8 cellular contexts compared by ENCODE assay signal in the genomic region with DNA sequence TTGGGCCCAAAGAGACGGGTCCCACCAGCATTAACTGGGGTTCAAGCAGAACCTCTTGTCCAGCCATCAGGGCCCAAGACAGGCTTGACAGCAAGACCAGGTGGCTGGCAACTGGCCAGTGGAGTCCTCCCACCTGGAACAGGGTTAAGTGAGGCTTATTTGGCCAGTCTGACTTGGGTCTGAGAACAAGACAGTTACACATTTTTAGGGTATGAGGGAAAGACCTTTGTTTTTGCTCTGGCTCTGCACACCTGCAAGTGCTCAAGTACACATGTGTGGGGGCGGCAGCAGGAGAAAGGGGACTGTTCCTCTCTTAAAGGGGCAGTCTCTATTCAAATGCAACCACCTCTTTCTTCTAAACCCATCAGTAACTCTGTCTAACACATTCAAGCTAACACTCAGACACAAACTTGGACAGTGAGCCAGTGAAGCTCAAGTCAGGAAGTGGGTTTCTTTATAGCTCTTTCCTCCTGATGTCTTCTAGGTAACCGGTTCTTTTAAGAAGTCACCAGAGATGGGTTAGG.
DNase-seq lines count a peak whose midpoint lies in the region; ATAC-seq and TF ChIP-seq lines count a peak whose summit lies in the region.

No MANE protein-coding gene starts in this region.

- H3K9me3 Mint-ChIP-seq in activated CD8-positive, alpha-beta memory T cell treated with anti-CD3 and anti-CD28 coated beads, Interleukin-2, amount 10 ng/mL, durations not matched to agents 7 days and 5 days (ENCODE audit: low read depth): no peaks in the 10 kb centered on the region

- WGBS in heart left ventricle, 4 donors: 54 to 73% (median 62%) methylated on average over 3 of the region's 3 CpGs
- 93% methylated on average over 3 of the region's 3 CpGs for WGBS in smooth muscle cell (ENCODE audit: low lambda C conversion rate)

- H3K4me1 Mint-ChIP-seq in activated CD8-positive, alpha-beta memory T cell treated with anti-CD3 and anti-CD28 coated beads, Interleukin-2, amount 10 ng/mL, durations not matched to agents 7 days and 5 days: peaks cover 95% of the 10 kb centered on the region

- H3K4me3 ChIP-seq in heart left ventricle (no peak overlapping the region), smooth muscle cell (no peak overlapping the region)

- CTCF ChIA-PET in activated CD8-positive, alpha-beta memory T cell treated with anti-CD3 and anti-CD28 coated beads, Interleukin-2, amount 10 ng/mL, durations not matched to agents 7 days and 5 days (lab: Charles Lee): interaction anchor here (0.8 to 6.7 kb wide), 16 partner anchors 9 to 315 kb away, joined by 3 to 37 read pairs (median 4); no protein-coding TSS in a partner anchor

- peak overlapping the region in 9 of 12 donors; percentile 1 to 83 (median 18) for H3K27ac ChIP-seq in heart left ventricle
- no peak overlapping the region for H3K27ac ChIP-seq in smooth muscle cell (ENCODE audit: low read depth)

- no peak overlapping the region for H3K9ac ChIP-seq in smooth muscle cell (ENCODE audit: low read depth)

- peaks cover 3% of the 10 kb centered on the region for H4K20me1 ChIP-seq in smooth muscle cell (ENCODE audit: low read depth)

- TF ChIP-seq POLR2A in heart left ventricle (IDR thresholded peaks at IDR 0.05): no peak

- peaks cover 45% of the 10 kb centered on the region for H3K79me2 ChIP-seq in smooth muscle cell (ENCODE audit: low read depth)

- peaks cover 91% of the 10 kb centered on the region for H3K36me3 Mint-ChIP-seq in activated CD8-positive, alpha-beta memory T cell treated with anti-CD3 and anti-CD28 coated beads, Interleukin-2, amount 10 ng/mL, durations not matched to agents 7 days and 5 days

- H3K27me3 ChIP-seq in heart left ventricle (no peaks in the 10 kb centered on the region), smooth muscle cell (ENCODE audit: low read depth) (no peaks in the 10 kb centered on the region)

- TF ChIP-seq CTCF in heart left ventricle (IDR thresholded peaks at IDR 0.05) (no peak), smooth muscle cell (IDR thresholded peaks at IDR 0.05; ENCODE audit: borderline replicate concordance, insufficient read depth, poor library complexity, severe bottlenecking) (no peak)

- peak in 1 of 5 donors; percentile 64 for DNase-seq in heart left ventricle
- DNase-seq in cardiac septum (ENCODE audit: low spot score): no peak
- no peak for DNase-seq in activated CD8-positive, alpha-beta memory T cell treated with anti-CD3 and anti-CD28 coated beads, Interleukin-2, amount 10 ng/mL, durations not matched to agents 7 days and 5 days
- peak; percentile 67 for DNase-seq in stimulated activated CD8-positive, alpha-beta memory T cell treated with anti-CD3 and anti-CD28 coated beads, Interleukin-4, amount 100 ng/mL, for 48 hours
- DNase-seq in NCI-H1105 (lab: John Stamatoyannopoulos, UW): no peak
- DNase-seq in smooth muscle cell (lab: John Stamatoyannopoulos, UW; ENCODE audit: unreplicated experiment): no peak
- no peak for DNase-seq in head of caudate nucleus

- H3K4me3 Mint-ChIP-seq in activated CD8-positive, alpha-beta memory T cell treated with anti-CD3 and anti-CD28 coated beads, Interleukin-2, amount 10 ng/mL, durations not matched to agents 7 days and 5 days: peak overlapping the region; percentile 59

- H3K27me3 Mint-ChIP-seq in activated CD8-positive, alpha-beta memory T cell treated with anti-CD3 and anti-CD28 coated beads, Interleukin-2, amount 10 ng/mL, durations not matched to agents 7 days and 5 days: no peaks in the 10 kb centered on the region

- intact Hi-C loops in heart left ventricle (cut with DNase I): loop anchor here in 3 of 10 donors (5.0 to 10.0 kb wide), 5 partner anchors 51 to 364 kb away; no protein-coding TSS in a partner anchor
- intact Hi-C loops in cardiac septum (cut with DNase I): no loop called here
- intact Hi-C loops in head of caudate nucleus (cut with DNase I): no loop called here

- H3K4me2 ChIP-seq in smooth muscle cell: no peak overlapping the region

- peaks cover 23% of the 10 kb centered on the region for H3F3A ChIP-seq in smooth muscle cell (ENCODE audit: low read depth)

- H3K4me1 ChIP-seq in heart left ventricle (peaks cover 17 to 100% (median 91%) of the 10 kb centered on the region in 12 donors), smooth muscle cell (ENCODE audit: low read depth) (peaks cover 25% of the 10 kb centered on the region)

- peak overlapping the region; percentile 95 for H3K27ac Mint-ChIP-seq in activated CD8-positive, alpha-beta memory T cell treated with anti-CD3 and anti-CD28 coated beads, Interleukin-2, amount 10 ng/mL, durations not matched to agents 7 days and 5 days

- no peak overlapping the region for H2AFZ ChIP-seq in smooth muscle cell (ENCODE audit: low read depth)

- H3K36me3 ChIP-seq in heart left ventricle (peaks cover 0 to 87% (median 65%) of the 10 kb centered on the region in 9 donors), smooth muscle cell (ENCODE audit: low read depth) (no peaks in the 10 kb centered on the region)

- ATAC-seq in heart left ventricle (no peak), HG03060 (IDR thresholded peaks at IDR 0.05; ENCODE audit: low read depth, unreplicated experiment) (peak; percentile 31)
- ATAC-seq in activated CD8-positive, alpha-beta memory T cell treated with anti-CD3 and anti-CD28 coated beads, Interleukin-2, amount 10 ng/mL, durations not matched to agents 7 days and 5 days: peak; percentile 35

- no peaks in the 10 kb centered on the region for H3K9me3 ChIP-seq in heart left ventricle
- no peaks in the 10 kb centered on the region for H3K9me3 ChIP-seq in smooth muscle cell (replicated peaks; ENCODE audit: low read depth)

Comparison
In these comparisons a context has a peak if more than half of its experiments do, and no peak if none do; other contexts are left out.
1. ATAC-seq: peak in HG03060 (single experiment) and activated CD8-positive, alpha-beta memory T cell treated with anti-CD3 and anti-CD28 coated beads, Interleukin-2, amount 10 ng/mL, durations not matched to agents 7 days and 5 days (single experiment); none in heart left ventricle (0 of 4).